In the genomic region with DNA sequence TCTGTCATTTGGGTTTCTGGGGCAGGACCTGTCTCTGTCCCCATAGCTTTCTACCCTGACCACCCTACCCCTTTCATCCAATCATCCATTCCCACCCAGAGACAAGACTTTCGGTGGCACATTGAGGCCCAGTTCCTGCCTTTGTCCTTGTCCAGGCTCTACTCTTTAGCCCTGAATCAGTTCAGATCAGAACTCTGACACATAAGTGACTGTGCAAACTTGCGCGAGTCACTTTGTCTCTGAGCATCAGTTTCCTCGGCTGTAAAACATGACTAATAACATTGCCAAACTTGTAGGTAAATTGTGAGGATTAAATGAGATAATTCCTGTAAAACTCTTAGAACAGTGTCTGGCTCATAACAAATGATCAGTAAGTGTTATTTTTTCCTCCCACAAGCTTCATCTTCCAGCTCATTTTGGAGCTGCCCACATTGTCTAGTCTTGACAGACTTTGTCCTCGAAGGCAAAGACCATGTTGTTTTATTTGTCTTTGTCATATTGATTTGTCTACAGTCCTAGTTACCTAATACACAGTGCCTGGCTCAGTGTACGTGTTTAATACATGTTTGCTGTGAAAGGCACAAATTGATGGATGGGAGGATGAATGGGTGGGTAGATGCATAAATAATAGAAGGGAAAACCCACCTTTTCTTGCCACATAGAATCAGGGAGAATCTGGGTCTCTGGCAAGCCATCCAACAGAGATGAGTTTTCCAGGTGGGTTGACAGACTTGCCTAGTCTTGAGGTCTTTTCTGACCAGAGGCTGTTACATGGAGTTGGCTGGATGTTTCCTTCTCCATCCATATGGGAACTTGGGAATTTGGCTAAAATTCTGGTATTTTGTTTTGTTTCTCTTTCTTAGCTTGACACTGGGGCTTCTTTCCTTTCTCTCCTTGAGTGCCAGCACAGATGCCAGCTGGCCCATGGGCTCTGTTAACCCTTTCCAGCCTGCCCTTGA, we compare ENCODE assay signal across 1 cellular context.
TF ChIP-seq lines count a peak whose summit lies in the region.

No MANE protein-coding gene starts in this region.

TF ChIP-seq in HepG2, 621 proteins besides CTCF, POLR2A, EP300 and RAD21 (continued from another document):
- TF ChIP-seq PAXIP1 (CRISPR knock-in tag; conservative IDR thresholded peaks at IDR 0.05) (peak; percentile 80), ARID5B (CRISPR knock-in tag; IDR thresholded peaks at IDR 0.05) (peak; percentile 43; the same call in 1 of the 2 replicates), STAG1 (CRISPR knock-in tag; IDR thresholded peaks at IDR 0.05) (no peak), ZNF670 (CRISPR knock-in tag; IDR thresholded peaks at IDR 0.05; ENCODE audit: borderline replicate concordance) (peak; percentile 49; the same call in 1 of the 2 replicates), HNF4G (IDR thresholded peaks at IDR 0.05; ENCODE audit: borderline replicate concordance, low read depth, low read length) (peak; percentile 65; the same call in 1 of the 2 replicates), HNF4G (CRISPR knock-in tag; IDR thresholded peaks at IDR 0.05; ENCODE audit: borderline replicate concordance, low read depth) (no peak), HDAC1 (CRISPR knock-in tag; IDR thresholded peaks at IDR 0.05) (peak; percentile 39; the same call in 1 of the 2 replicates), FOXP1 (IDR thresholded peaks at IDR 0.05) (peak; percentile 42; the same call in 1 of the 2 replicates), FOXP1 (CRISPR knock-in tag; IDR thresholded peaks at IDR 0.05) (peak; percentile 92), NR3C1 (CRISPR knock-in tag; IDR thresholded peaks at IDR 0.05) (no peak), ZNF652 (CRISPR knock-in tag; IDR thresholded peaks at IDR 0.05; ENCODE audit: borderline replicate concordance, low read depth) (0 out of 2 replicates have a peak, but pooled peaks have one; percentile 54), SKI (IDR thresholded peaks at IDR 0.05; ENCODE audit: partially characterized antibody) (peak; percentile 85), RARA (CRISPR knock-in tag; IDR thresholded peaks at IDR 0.05) (peak; percentile 42; the same call in 1 of the 2 replicates), FOXO1 (CRISPR knock-in tag; IDR thresholded peaks at IDR 0.05) (no peak; the same call in 1 of the 2 replicates), HNF4A (CRISPR knock-in tag; IDR thresholded peaks at IDR 0.05) (peak; percentile 80), HNRNPUL1 (IDR thresholded peaks at IDR 0.05; ENCODE audit: low read depth, low read length) (no peak), NFIC (IDR thresholded peaks at IDR 0.05; ENCODE audit: low read length) (0 out of 2 replicates have a peak, but pooled peaks have one; percentile 42), ZNF841 (CRISPR knock-in tag; IDR thresholded peaks at IDR 0.05; ENCODE audit: borderline replicate concordance) (no peak)
